ENCODE assay signal across 2 cellular contexts in genomic region chr7:99383791-99384370, GRCh38.
TF ChIP-seq lines count a peak whose summit lies in the region.

No MANE protein-coding gene starts in this region.

TF ChIP-seq in HepG2, 621 proteins besides CTCF, POLR2A, EP300 and RAD21:
- TF ChIP-seq ADNP (CRISPR knock-in tag; IDR thresholded peaks at IDR 0.05): 0 out of 2 replicates have a peak, but pooled peaks have one; percentile 25
- no peak for TF ChIP-seq ZNF468 (CRISPR knock-in tag; IDR thresholded peaks at IDR 0.05)
- no peak for TF ChIP-seq AHR (CRISPR knock-in tag; IDR thresholded peaks at IDR 0.05)
- TF ChIP-seq ZNF318 (CRISPR knock-in tag; IDR thresholded peaks at IDR 0.05): no peak
- peak; percentile 37; the same call in 1 of the 2 replicates for TF ChIP-seq ZMYM3 (CRISPR knock-in tag; IDR thresholded peaks at IDR 0.05)
- TF ChIP-seq ZNF629 (CRISPR knock-in tag; conservative IDR thresholded peaks at IDR 0.05): peak; percentile 87
- TF ChIP-seq POLR2G (IDR thresholded peaks at IDR 0.05; ENCODE audit: low read depth, low read length): 0 out of 2 replicates have a peak, but pooled peaks have one; percentile 36
- no peak for TF ChIP-seq NCOA5 (CRISPR knock-in tag; IDR thresholded peaks at IDR 0.05)
- 0 out of 2 replicates have a peak, but pooled peaks have one; percentile 23 for TF ChIP-seq TARDBP (CRISPR knock-in tag; IDR thresholded peaks at IDR 0.05)
- no peak for TF ChIP-seq ZNF777 (CRISPR knock-in tag; IDR thresholded peaks at IDR 0.05)

TF ChIP-seq in GM23338, 12 proteins besides CTCF, POLR2A, EP300 and RAD21:
- TF ChIP-seq ZNF331 (CRISPR knock-in tag; IDR thresholded peaks at IDR 0.05; ENCODE audit: low read depth) (no peak), ETS1 (IDR thresholded peaks at IDR 0.05) (no peak), REST (IDR thresholded peaks at IDR 0.05; ENCODE audit: unreplicated experiment) (no peak), ZNF462 (CRISPR knock-in tag; IDR thresholded peaks at IDR 0.05) (no peak), NANOG (IDR thresholded peaks at IDR 0.05; ENCODE audit: borderline replicate concordance) (no peak), ZNF114 (CRISPR knock-in tag; IDR thresholded peaks at IDR 0.05) (no peak), POLR2AphosphoS5 (IDR thresholded peaks at IDR 0.05; ENCODE audit: low read depth) (no peak), STAT1 (IDR thresholded peaks at IDR 0.05; ENCODE audit: unreplicated experiment) (no peak), EZH2 (IDR thresholded peaks at IDR 0.05; ENCODE audit: low read depth, unreplicated experiment) (no peak), EZH2phosphoT487 (IDR thresholded peaks at IDR 0.05; ENCODE audit: unreplicated experiment) (no peak), CREB1 (CRISPR knock-in tag; IDR thresholded peaks at IDR 0.05; ENCODE audit: low read depth) (no peak)
TF ChIP-seq in GM23338: peak in this region for 0.
